ENCODE assay signal across 38 cellular contexts in genomic region chr16:19152042-19152441, GRCh38. TPM values are rescaled to one million over a fixed set of nuclear protein-coding genes. Genes with fewer than 3 reads are reported as not detected.
"Had no signal": no experiment of that assay in that cellular context is flagged by ENCODE, and none has a peak within 500 bp of the region (broad histone marks: within the 10 kb centered on the region; RNA-seq: fewer than 3 reads in every experiment).

No MANE protein-coding gene starts in this region.

- H3K4me3 ChIP-seq: MG63 had no signal

- H3K36me3 ChIP-seq: MG63 had no signal

- DNase-seq: Karpas-422, Kasumi-1, MG63, MM.1S, MV-4-11, NCI-H1048, NCI-H1092, NCI-H1092 treated with DMSO at 0.1 percent for 48 hours, NCI-H1105, NCI-H1105 treated with DMSO at 0.1 percent for 48 hours, NCI-H1417, NCI-H1417 treated with DMSO at 0.1 percent for 48 hours, NCI-H1436, NCI-H1436 treated with DMSO at 0.1 percent for 48 hours, NCI-H146, NCI-H1694, NCI-H1694 treated with DMSO at 0.1 percent for 48 hours, NCI-H187, NCI-H187 treated with DMSO at 0.1 percent for 48 hours, NCI-H1930, NCI-H2029, NCI-H2029 treated with DMSO at 0.1 percent for 48 hours, NCI-H2081, NCI-H2081 treated with DMSO at 0.1 percent for 48 hours, NCI-H2107, NCI-H2171, NCI-H2171 treated with DMSO at 0.1 percent for 48 hours, NCI-H2227 treated with DMSO at 0.1 percent for 48 hours, NCI-H226, NCI-H345, NCI-H446, NCI-H446 treated with DMSO at 0.1 percent for 48 hours, NCI-H510A, NCI-H510A treated with DMSO at 0.1 percent for 48 hours, NCI-H524, NCI-H524 treated with DMSO at 0.1 percent for 48 hours had no signal

- H3K27me3 ChIP-seq: MG63 had no signal

RNA-seq across cellular contexts. Expression of gene SYT17, which starts 16.0 kb away (rescaled TPM):
- total RNA-seq: LHCN-M2, MCF 10A had no signal
